ENCODE assay signal across 8 cellular contexts in the genomic region with DNA sequence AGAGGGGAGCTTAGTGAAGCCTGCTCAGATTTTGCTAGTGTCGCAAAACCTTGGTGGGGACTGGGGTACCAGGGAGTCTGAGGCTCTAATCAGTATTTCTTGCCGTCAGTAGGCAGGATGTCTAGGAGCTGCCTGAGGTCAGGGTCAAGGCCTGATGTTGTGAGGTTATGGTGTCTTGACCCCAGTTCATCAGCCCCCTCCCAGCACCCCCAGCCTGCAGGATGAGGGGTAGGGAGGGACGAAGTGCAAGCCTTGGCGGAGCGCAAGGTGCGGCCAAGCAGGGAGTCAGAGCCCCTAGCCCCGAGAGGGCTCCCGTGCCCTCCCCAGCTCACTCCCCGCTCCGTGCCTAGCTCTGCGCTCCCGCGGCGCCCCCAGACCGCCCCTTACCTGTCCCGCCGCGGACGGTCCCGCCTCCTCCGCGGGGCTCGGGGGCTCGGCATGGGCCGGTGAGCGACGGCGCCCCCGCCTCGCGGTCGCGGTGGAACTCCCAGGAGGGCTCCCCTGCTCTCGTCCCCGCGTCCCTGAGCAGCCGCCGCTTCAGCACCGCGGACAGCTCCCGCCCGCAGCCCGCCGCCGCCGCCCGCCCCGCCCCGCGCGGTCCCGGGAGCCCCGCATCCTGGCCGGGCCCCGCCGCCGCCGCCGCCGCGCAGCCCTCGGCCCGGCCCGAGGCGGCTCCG. TPM values are rescaled to one million over a fixed set of nuclear protein-coding genes. Genes with fewer than 3 reads are reported as not detected.
DNase-seq lines count a peak whose midpoint lies in the region; ATAC-seq and TF ChIP-seq lines count a peak whose summit lies in the region.

No MANE protein-coding gene starts in this region.

- ATAC-seq in GM19463 (IDR thresholded peaks at IDR 0.05; ENCODE audit: unreplicated experiment) = no peak

- H4K20me1 ChIP-seq in GM23248 (ENCODE audit: insufficient read depth) = no peaks in the 10 kb centered on the region

- no peak overlapping the region for H3K27ac ChIP-seq in GM23248
- H3K27ac ChIP-seq in dorsolateral prefrontal cortex = no peak overlapping the region

- H3K27me3 ChIP-seq in GM23248 (replicated peaks; ENCODE audit: insufficient read depth) (peaks cover 40% of the 10 kb centered on the region), dorsolateral prefrontal cortex (peaks cover 0 to 23% (median 0%) of the 10 kb centered on the region in 45 donors)

- intact Hi-C loops in dorsolateral prefrontal cortex (cut with DNase I) = no loop called here

- 12 to 25% methylated on average over 9 to 23 of the region's 66 CpGs for WGBS in GM23248 (ENCODE audit: low coverage in 1 of 2, low lambda C conversion rate in 2 of 2, missing lambda C conversion rate in 2 of 2), 2 experiments

- H3F3A ChIP-seq in GM23248 (ENCODE audit: insufficient read depth) = no peaks in the 10 kb centered on the region

- no peaks in the 10 kb centered on the region for H3K9me2 ChIP-seq in GM23248 (ENCODE audit: insufficient read depth)

- no peak overlapping the region for H3K9ac ChIP-seq in GM23248

- H2AFZ ChIP-seq in GM23248 = no peak overlapping the region

- TF ChIP-seq CTCF in dorsolateral prefrontal cortex (IDR thresholded peaks at IDR 0.05 in 54 of 56, conservative IDR thresholded peaks at IDR 0.05 in 2 of 56; ENCODE audit: low read depth in 1 of 56, partially characterized antibody in 56 of 56) = no peak

- no peak overlapping the region for H3K4me3 ChIP-seq in GM23248
- H3K4me3 ChIP-seq in dorsolateral prefrontal cortex = peak overlapping the region in 48 of 59 donors; percentile 7 to 61 (median 44)

- peak; percentile 55 for DNase-seq in GM23248
- peak; percentile 19 for DNase-seq in activated CD4-positive, alpha-beta T cell treated with anti-CD3 and anti-CD28 coated beads for 1 hour
- peak in 2 of 10 donors; percentile 7 to 55 for DNase-seq in dorsolateral prefrontal cortex
- peak; percentile 22 for DNase-seq in myocyte (ENCODE audit: low read depth)
- DNase-seq in NCI-H187 (lab: John Stamatoyannopoulos, UW) = no peak
- no peak for DNase-seq in COLO668 (lab: John Stamatoyannopoulos, UW; ENCODE audit: unreplicated experiment)
- no peak for DNase-seq in superior temporal gyrus (ENCODE audit: extremely low spot score)

- no peaks in the 10 kb centered on the region for H3K79me2 ChIP-seq in GM23248 (ENCODE audit: insufficient read depth)

- no peaks in the 10 kb centered on the region for H3K36me3 ChIP-seq in GM23248 (ENCODE audit: low read depth)

- H3K9me3 ChIP-seq in GM23248 (ENCODE audit: low read depth) = no peaks in the 10 kb centered on the region

- no peaks in the 10 kb centered on the region for H3K4me1 ChIP-seq in GM23248 (ENCODE audit: insufficient read depth)

- H3K4me2 ChIP-seq in GM23248 (ENCODE audit: unreplicated experiment) = no peak overlapping the region

- in situ Hi-C loops in GM23248 (cut with MboI) = no loop called here

RNA-seq across cellular contexts. Expression of a gene that starts 0.3 kb away (rescaled TPM):
- not detected in 2 replicates for total RNA-seq in GM23248 (2014; rRNA removed; shearing (Covaris generic))
- polyA plus RNA-seq in GM23248 (2016; fragmentation: Nextera tagmentation; extraction: Ambion mirVana) = not detected in 2 replicates
- total RNA-seq in dorsolateral prefrontal cortex (1 to 10 TPM in 119 of 120 experiments, under 1 TPM in 1; 0.93 to 7.1 (median 2.7) TPM), myocyte (0.24 TPM in 1 of 2 replicates, not detected in the other)
- polyA plus RNA-seq in myocyte (2012) = not detected

Comparison
In these comparisons a context has a peak if more than half of its experiments do, and no peak if none do; other contexts are left out.
1. DNase-seq: peak in GM23248 (single experiment), activated CD4-positive, alpha-beta T cell treated with anti-CD3 and anti-CD28 coated beads for 1 hour (single experiment) and myocyte (single experiment); none in NCI-H187 (0 of 2), COLO668 (single experiment) and superior temporal gyrus (single experiment).